8 cellular contexts compared by ENCODE assay signal in genomic region chr19:40799558-40800338, GRCh38. TPM values are rescaled to one million over a fixed set of nuclear protein-coding genes. Genes with fewer than 3 reads are reported as not detected.
DNase-seq lines count a peak whose midpoint lies in the region; ATAC-seq and TF ChIP-seq lines count a peak whose summit lies in the region.

No MANE protein-coding gene starts in this region.

- ATAC-seq in GM19467 (IDR thresholded peaks at IDR 0.05; ENCODE audit: unreplicated experiment) (peak; percentile 5), WTC11 (peak; percentile 0; the same call in 1 of the 2 replicates), omental fat pad (ENCODE audit: low FRiP score) (peak; percentile 12), HG03196 (IDR thresholded peaks at IDR 0.05; ENCODE audit: unreplicated experiment) (no peak)

- H3K27ac Mint-ChIP-seq in WTC11, result peak overlapping the region; percentile 87

- H3K9me3 Mint-ChIP-seq in WTC11, result no peaks in the 10 kb centered on the region

- H3K27me3 Mint-ChIP-seq in WTC11 (ENCODE audit: low read depth), result no peaks in the 10 kb centered on the region

- POLR2A ChIA-PET in WTC11 (lab: Charles Lee), result interaction anchor here (1.0 to 3.0 kb wide), 5 partner anchors 12 to 83 kb away, joined by 3 to 48 read pairs (median 7); partner anchors contain the start of genes ACTMAP, COQ8B, ITPKC and RAB4B

- DNase-seq in Ammon's horn (ENCODE audit: low spot score), result peak; percentile 24
- DNase-seq in WTC11 (ENCODE audit: low spot score), result peak; percentile 62
- DNase-seq in fibroblast of pulmonary artery (ENCODE audit: low read depth), result peak; percentile 53
- DNase-seq in omental fat pad (ENCODE audit: low spot score), result no peak
- DNase-seq in 8988T, result no peak
- DNase-seq in GOT3 (lab: John Stamatoyannopoulos, UW), result no peak

- CTCF ChIA-PET in WTC11 (lab: Charles Lee), result interaction anchor here (1.2 to 2.5 kb wide), 4 partner anchors 21 to 205 kb away, joined by 3 to 76 read pairs (median 9); partner anchors contain the start of genes ACTMAP, NUMBL and RAB4B

- peak overlapping the region; percentile 86 for H3K4me3 ChIP-seq in fibroblast of pulmonary artery (replicated peaks; ENCODE audit: low read depth, low read length)

- peaks cover 9% of the 10 kb centered on the region for H3K36me3 Mint-ChIP-seq in WTC11

- peak overlapping the region; percentile 84 for H3K4me3 Mint-ChIP-seq in WTC11

- peaks cover 49% of the 10 kb centered on the region for H3K4me1 Mint-ChIP-seq in WTC11

- TF ChIP-seq CTCF in WTC11 (IDR thresholded peaks at IDR 0.05), result no peak
- TF ChIP-seq CTCF in fibroblast of pulmonary artery (IDR thresholded peaks at IDR 0.05; ENCODE audit: low read length, missing control alignments), result no peak
- no peak for TF ChIP-seq CTCF in omental fat pad (IDR thresholded peaks at IDR 0.05)

TF ChIP-seq in WTC11, 78 proteins besides CTCF, POLR2A, EP300 and RAD21:
- TF ChIP-seq RORB (CRISPR knock-in tag; IDR thresholded peaks at IDR 0.05) (no peak), ATF6 (CRISPR knock-in tag; IDR thresholded peaks at IDR 0.05) (no peak), MAX (CRISPR knock-in tag; IDR thresholded peaks at IDR 0.05) (0 out of 2 replicates have a peak, but pooled peaks have one; percentile 22), ZNF425 (CRISPR knock-in tag; conservative IDR thresholded peaks at IDR 0.05) (no peak), SP1 (CRISPR knock-in tag; conservative IDR thresholded peaks at IDR 0.05) (no peak), ARID4B (CRISPR knock-in tag; IDR thresholded peaks at IDR 0.05; ENCODE audit: borderline replicate concordance) (peak; percentile 31; the same call in 1 of the 2 replicates), NFE2L1 (CRISPR knock-in tag; IDR thresholded peaks at IDR 0.05) (no peak), HMGA2 (CRISPR knock-in tag; IDR thresholded peaks at IDR 0.05) (no peak), USF1 (CRISPR knock-in tag; IDR thresholded peaks at IDR 0.05) (no peak), IRF1 (CRISPR knock-in tag; IDR thresholded peaks at IDR 0.05) (peak; percentile 34; the same call in 1 of the 2 replicates), NR1H2 (CRISPR knock-in tag; IDR thresholded peaks at IDR 0.05) (no peak)
TF ChIP-seq in WTC11: peak in this region for 3.

RNA-seq across cellular contexts. Expression of gene EGLN2, which starts 0.8 kb away (rescaled TPM):
- total RNA-seq in WTC11 (2021) (97.7 to 106 TPM (median 102 TPM) in 3 replicates), omental fat pad (100 to 1,000 TPM in 2 of 4 donors, 10 to 100 TPM in 2; 91.6 to 107 (median 101) TPM)

RNA-seq across cellular contexts. Expression of gene RAB4B, which starts 21.7 kb away (rescaled TPM):
- total RNA-seq in WTC11 (2021), result 29.7 to 34.1 TPM (median 30.5 TPM) in 3 replicates
- 10 to 100 TPM; 20.0 to 37.0 (median 21.7) TPM for total RNA-seq in omental fat pad

RNA-seq across cellular contexts. Expression of gene MIA, which starts 24.4 kb away (rescaled TPM):
- not detected in 3 replicates for total RNA-seq in WTC11 (2021)
- total RNA-seq in omental fat pad, result not detected

RNA-seq across cellular contexts. Expression of gene SNRPA, which starts 48.7 kb away (rescaled TPM):
- 215 to 227 TPM (median 218 TPM) in 3 replicates for total RNA-seq in WTC11 (2021)
- 10 to 100 TPM; 34.8 to 46.8 (median 41.0) TPM for total RNA-seq in omental fat pad

RNA-seq across cellular contexts. Expression of gene ACTMAP, which starts 49.5 kb away (rescaled TPM):
- total RNA-seq in WTC11 (2021), result 29.6 to 42.4 TPM (median 40.2 TPM) in 3 replicates
- total RNA-seq in omental fat pad, result 1 to 10 TPM; 3.2 to 3.8 (median 3.5) TPM

Comparison
In these comparisons a context has a peak if more than half of its experiments do, and no peak if none do; other contexts are left out.
1. DNase-seq: peak in Ammon's horn (single experiment), WTC11 (single experiment) and fibroblast of pulmonary artery (single experiment); none in omental fat pad (single experiment), 8988T (single experiment) and GOT3 (single experiment).